In the genomic region with DNA sequence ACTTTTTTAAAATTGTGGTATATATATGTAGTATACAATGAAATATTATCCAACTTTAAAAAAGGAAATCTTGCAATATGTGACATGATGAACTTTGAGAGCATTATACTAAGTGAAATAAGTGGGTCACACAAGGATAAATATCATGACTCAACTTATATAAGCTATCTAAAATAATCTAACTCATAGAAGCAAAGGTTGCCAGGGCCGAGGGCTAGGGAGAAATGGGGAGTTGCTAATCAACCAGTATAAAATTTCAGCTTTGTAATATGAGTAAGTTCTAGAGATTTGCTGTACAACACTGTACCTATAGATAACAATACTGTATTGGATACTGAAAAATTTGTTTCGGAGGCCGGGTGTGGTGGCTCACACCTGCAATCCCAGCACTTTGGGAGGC, we compare ENCODE assay signal across 1 cellular context.
TF ChIP-seq lines count a peak whose summit lies in the region.

No MANE protein-coding gene starts in this region.

TF ChIP-seq in IMR-90, 13 proteins besides CTCF, POLR2A, EP300 and RAD21 (continued from another document):
- TF ChIP-seq, protein P1, sequence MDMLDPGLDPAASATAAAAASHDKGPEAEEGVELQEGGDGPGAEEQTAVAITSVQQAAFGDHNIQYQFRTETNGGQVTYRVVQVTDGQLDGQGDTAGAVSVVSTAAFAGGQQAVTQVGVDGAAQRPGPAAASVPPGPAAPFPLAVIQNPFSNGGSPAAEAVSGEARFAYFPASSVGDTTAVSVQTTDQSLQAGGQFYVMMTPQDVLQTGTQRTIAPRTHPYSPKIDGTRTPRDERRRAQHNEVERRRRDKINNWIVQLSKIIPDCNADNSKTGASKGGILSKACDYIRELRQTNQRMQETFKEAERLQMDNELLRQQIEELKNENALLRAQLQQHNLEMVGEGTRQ (IDR thresholded peaks at IDR 0.05; ENCODE audit: low read depth, low read length), result no peak
- TF ChIP-seq MXI1 (IDR thresholded peaks at IDR 0.05; ENCODE audit: borderline replicate concordance, low read depth, low read length) (no peak), CHD1 (IDR thresholded peaks at IDR 0.05; ENCODE audit: low read depth, low read length) (no peak), BHLHE40 (IDR thresholded peaks at IDR 0.05; ENCODE audit: low read depth, low read length) (no peak)
